In the genomic region with DNA sequence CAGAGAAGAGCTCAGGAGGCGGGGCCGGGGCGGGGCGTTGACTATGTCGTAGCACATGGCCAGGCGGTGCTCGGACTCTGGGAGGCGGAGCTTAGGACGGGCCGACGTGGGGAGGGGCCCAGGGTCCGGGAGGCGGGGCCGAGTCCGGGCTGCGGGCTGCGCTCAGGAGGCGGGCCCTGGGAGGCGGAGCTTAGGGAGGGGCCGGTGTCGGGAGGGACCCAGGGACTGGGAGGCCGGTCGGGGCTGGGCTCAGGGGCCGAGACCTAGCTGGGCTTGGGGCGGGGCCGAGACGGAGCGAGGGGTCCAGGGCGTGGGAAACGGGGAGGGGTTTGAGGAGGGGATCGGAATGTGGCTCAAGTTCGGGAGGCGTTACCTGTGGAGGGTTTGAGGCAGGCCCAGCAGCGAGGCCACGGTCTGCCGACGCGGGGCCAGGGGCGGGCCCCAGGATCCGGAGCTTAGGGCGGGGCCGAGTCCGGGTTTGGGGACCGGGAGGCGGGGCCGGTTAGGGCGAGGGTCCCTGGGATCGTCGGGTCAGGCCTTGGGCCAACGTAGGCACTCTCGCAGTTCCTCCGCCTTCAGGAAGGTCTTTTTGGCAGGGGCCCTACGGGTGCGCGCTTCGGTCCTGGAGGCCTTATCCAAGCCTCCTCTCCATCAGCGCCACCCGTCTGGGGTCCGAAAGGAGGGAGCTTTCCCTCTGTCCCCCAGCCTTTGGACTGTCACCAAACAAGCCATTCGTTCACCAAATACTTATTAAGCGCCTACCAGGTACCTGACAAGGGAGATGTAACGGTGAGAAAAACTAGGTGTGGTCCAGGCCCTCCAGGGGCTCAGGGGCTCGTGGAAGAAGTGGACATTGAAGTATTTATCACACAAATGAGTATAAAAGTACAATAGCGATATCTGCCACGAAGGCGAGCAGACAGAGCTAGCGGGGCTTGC, we compare ENCODE assay signal across 8 cellular contexts. TPM values are rescaled to one million over a fixed set of nuclear protein-coding genes. Genes with fewer than 3 reads are reported as not detected.
DNase-seq lines count a peak whose midpoint lies in the region; ATAC-seq, FAIRE-seq and TF ChIP-seq lines count a peak whose summit lies in the region.
"Not testable (repeated sequence)": the region's sequence is repeated elsewhere in the genome, so short reads cannot be mapped to it uniquely, and the experiment has no call there.

No MANE protein-coding gene starts in this region.

- H3K36me3 Mint-ChIP-seq in WTC11, result not testable (repeated sequence)

- in situ Hi-C loops in GM12878 (cut with MboI), result not testable (repeated sequence)

- not testable (repeated sequence) for H4K20me1 ChIP-seq in GM12878 (ENCODE audit: control insufficient read depth, insufficient read depth)

- H3K27ac Mint-ChIP-seq in WTC11, result peak overlapping the region; percentile 57

- H3K27ac ChIP-seq in GM12878 (ENCODE audit: control insufficient read depth, insufficient read depth), result not testable (repeated sequence)
- H3K27ac ChIP-seq in left ventricle myocardium inferior (replicated peaks), result peak overlapping the region; percentile 90

- peak overlapping the region; percentile 89 for H3K4me3 Mint-ChIP-seq in WTC11

- not testable (repeated sequence) for H3K9me3 Mint-ChIP-seq in WTC11

- DNase-seq in DMS79 treated with DMSO at 0.1 percent for 48 hours (lab: John Stamatoyannopoulos, UW), result peak; percentile 44
- peak; percentile 21 for DNase-seq in NCI-H1694 treated with DMSO at 0.1 percent for 48 hours (lab: John Stamatoyannopoulos, UW)
- DNase-seq in WTC11 (ENCODE audit: low spot score), result peak; percentile 97
- not testable (repeated sequence) for DNase-seq in GM12878 (ENCODE audit: low read depth, low spot score)
- DNase-seq in left ventricle myocardium inferior, result peak; percentile 79
- peak in 49 of 56 donors; percentile 4 to 79 (median 43) for DNase-seq in nucleus accumbens (lab: John Stamatoyannopoulos, UW)
- DNase-seq in stimulated activated naive CD4-positive, alpha-beta T cell (lab: John Stamatoyannopoulos, UW), result peak; percentile 40 to 96 (median 68)

- not testable (repeated sequence) for H3K79me2 ChIP-seq in GM12878 (ENCODE audit: control insufficient read depth, insufficient read depth, low read length)

- CTCF ChIA-PET in WTC11 (lab: Charles Lee), result interaction anchor here (0.6 to 1.6 kb wide), 12 partner anchors 9 to 517 kb away, joined by 3 to 12 read pairs (median 4); a partner anchor contains a TSS
- CTCF ChIA-PET in GM12878 (lab: Yijun Ruan, JAX), result interaction anchor here (0.6 to 0.7 kb wide), 2 partner anchors 60 to 241 kb away, joined by 3 read pairs; no protein-coding TSS in a partner anchor

- SMC1A ChIA-PET in GM12878 (lab: Charles Lee; ENCODE audit: uncharacterized antibody, unreplicated experiment), result interaction anchor here (0.7 to 1.1 kb wide), 3 partner anchors 9 to 250 kb away, joined by 3 to 4 read pairs (median 4); no protein-coding TSS in a partner anchor

- peak overlapping the region; percentile 65 for H2AFZ ChIP-seq in GM12878 (ENCODE audit: control insufficient read depth, low read depth, low read length)

- H3K4me3 ChIP-seq in GM12878 (peak overlapping the region; percentile 34; the same call in 1 of the 2 replicates), left ventricle myocardium inferior (peak overlapping the region; percentile 89)

- 2% methylated on average over 14 of the region's 67 CpGs for WGBS in GM12878 (ENCODE audit: insufficient coverage, insufficient replicate concordance, low lambda C conversion rate, missing lambda C conversion rate)

- H3K4me1 Mint-ChIP-seq in WTC11, result peaks cover 17% of the 10 kb centered on the region

- not testable (repeated sequence) for TF ChIP-seq RAD21 in GM12878 (IDR thresholded peaks at IDR 0.05; ENCODE audit: insufficient read depth, low read depth, low read length)

- not testable (repeated sequence) for TF ChIP-seq POLR2A in GM12878 (IDR thresholded peaks at IDR 0.05; ENCODE audit: low read depth, low read length)

- not testable (repeated sequence) for H3K27me3 ChIP-seq in GM12878 (replicated peaks in 1 of 2; ENCODE audit: control insufficient read depth in 2 of 2, insufficient read depth in 2 of 2, low read length in 1 of 2); left ventricle myocardium inferior (ENCODE audit: low read depth)

- ATAC-seq in HG02840 (IDR thresholded peaks at IDR 0.05; ENCODE audit: low FRiP score, unreplicated experiment), result peak; percentile 88
- ATAC-seq in WTC11, result peak; percentile 61
- not testable (repeated sequence) for ATAC-seq in GM12878

- H3K4me1 ChIP-seq in GM12878 (ENCODE audit: control insufficient read depth, insufficient read depth, low read length), result not testable (repeated sequence)
- H3K4me1 ChIP-seq in left ventricle myocardium inferior, result peaks cover 18% of the 10 kb centered on the region

- H3K27me3 Mint-ChIP-seq in WTC11 (ENCODE audit: low read depth), result not testable (repeated sequence)

- H3K9me3 ChIP-seq in GM12878 (replicated peaks; ENCODE audit: control insufficient read depth, insufficient read depth, low read length); left ventricle myocardium inferior (replicated peaks): not testable (repeated sequence)

- RAD21 ChIA-PET in GM12878 (lab: Charles Lee; ENCODE audit: unreplicated experiment), result interaction anchor here (1.1 kb wide), 1 partner anchor 143 kb away, joined by 3 read pairs; no protein-coding TSS in a partner anchor

- not testable (repeated sequence) for H3K9ac ChIP-seq in GM12878 (ENCODE audit: control insufficient read depth, insufficient read depth, low read length)

- not testable (repeated sequence) for TF ChIP-seq CTCF in WTC11 (IDR thresholded peaks at IDR 0.05); GM12878 (IDR thresholded peaks at IDR 0.05 in 2 of 3, conservative IDR thresholded peaks at IDR 0.05 in 1 of 3; ENCODE audit: control insufficient read depth in 2 of 3, extremely low read depth in 1 of 3, insufficient read depth in 1 of 3, low read depth in 3 of 3, low read length in 3 of 3); left ventricle myocardium inferior (IDR thresholded peaks at IDR 0.05; ENCODE audit: borderline replicate concordance)

- BruUV-seq in GM12878 (replicated peaks; lab: Mats Ljungman, UMichigan), result not testable (repeated sequence)

- H3K36me3 ChIP-seq in GM12878 (ENCODE audit: control insufficient read depth in 2 of 2, insufficient read depth in 2 of 2, low read length in 1 of 2); left ventricle myocardium inferior: not testable (repeated sequence)

- intact Hi-C loops in GM12878 (cut with micrococcal nuclease; ENCODE audit: unreplicated experiment), result loop anchor here (10.0 kb wide), 3 partner anchors 56 to 254 kb away; a partner anchor contains a TSS
- intact Hi-C loops in left ventricle myocardium inferior (cut with micrococcal nuclease), result not testable (repeated sequence)

- POLR2A ChIA-PET in WTC11 (lab: Charles Lee) (interaction anchor here (0.6 to 1.1 kb wide), 2 partner anchors 128 to 334 kb away, joined by 3 read pairs; no protein-coding TSS in a partner anchor), GM12878 (lab: Charles Lee) (interaction anchor here (0.6 to 1.1 kb wide), 3 partner anchors 61 to 109 kb away, joined by 3 read pairs; no protein-coding TSS in a partner anchor)

- FAIRE-seq in GM12878 (lab: Jason Lieb, UNC), result not testable (repeated sequence)

- H3K4me2 ChIP-seq in GM12878 (ENCODE audit: control insufficient read depth, insufficient read depth), result peak overlapping the region; percentile 48

- TF ChIP-seq EP300 in GM12878 (IDR thresholded peaks at IDR 0.05; ENCODE audit: borderline replicate concordance in 1 of 2, control insufficient read depth in 1 of 2, low read depth in 2 of 2, low read length in 2 of 2), result not testable (repeated sequence)

RNA-seq across cellular contexts. Expression of a gene that starts 0.9 kb away (rescaled TPM):
- total RNA-seq in WTC11 (2021), result 15.4 to 19.9 TPM (median 19.6 TPM) in 3 replicates
- 7.9 and 8.5 TPM in 2 replicates for total RNA-seq in GM12878 (2013; cell fraction: nucleolus; rRNA removed)
- 19.0 and 21.0 TPM in 2 replicates for total RNA-seq in GM12878 (2014; rRNA removed)
- 8.6 and 9.5 TPM in 2 replicates for total RNA-seq in GM12878 (2014; rRNA removed; fragmentation: Illumina TruSeq; extraction: Trizol)
- 17.5 and 19.0 TPM in 2 replicates for total RNA-seq in GM12878 (2021)
- 2.8 TPM for polyA plus RNA-seq in GM12878 (2011; ENCODE audit: low read depth)
- 4.9 and 8.6 TPM in 2 replicates for polyA plus RNA-seq in GM12878 (2011; rRNA removed)
- polyA plus RNA-seq in GM12878 (2011; cell fraction: cytosol; rRNA removed), result 10.6 and 16.4 TPM in 2 replicates
- 17.8 and 24.9 TPM in 2 replicates for polyA plus RNA-seq in GM12878 (2011; cell fraction: nucleus; rRNA removed)
- 6.3 and 6.7 TPM in 2 replicates for polyA plus RNA-seq in GM12878 (2012)
- 5.0 and 9.5 TPM in 2 replicates for polyA plus RNA-seq in GM12878 (2014; fragmentation: Illumina TruSeq; extraction: Trizol)
- polyA plus RNA-seq in GM12878 (2014; fragmentation: Nextera tagmentation; extraction: Ambion mirVana), result 1 to 10 TPM; 3.8 to 4.8 TPM
- polyA plus RNA-seq in GM12878 (2014; rRNA removed), result 17.5 and 21.1 TPM in 2 replicates
- 10 to 100 TPM; 26.0 to 28.1 TPM for polyA plus RNA-seq in GM12878 (2016; fragmentation: Nextera tagmentation; extraction: Ambion mirVana)
- polyA minus RNA-seq in GM12878 (2011; rRNA and poly(A)+ RNA removed), result 5.3 and 9.3 TPM in 2 replicates
- polyA minus RNA-seq in GM12878 (2011; cell fraction: cytosol; rRNA and poly(A)+ RNA removed), result 5.1 and 6.4 TPM in 2 replicates
- 5.3 and 11.1 TPM in 2 replicates for polyA minus RNA-seq in GM12878 (2011; cell fraction: nucleus; rRNA and poly(A)+ RNA removed)
- 7.3 TPM for total RNA-seq in left ventricle myocardium inferior

RNA-seq across cellular contexts. Expression of a gene that starts 26.8 kb away (rescaled TPM):
- total RNA-seq in WTC11 (2021) (25.7 to 31.4 TPM (median 26.2 TPM) in 3 replicates), GM12878 (2014; rRNA removed) (30.9 and 32.6 TPM in 2 replicates), GM12878 (2014; rRNA removed; fragmentation: Illumina TruSeq; extraction: Trizol) (14.1 and 16.5 TPM in 2 replicates), GM12878 (2021) (26.2 and 26.9 TPM in 2 replicates), left ventricle myocardium inferior (7.3 TPM)
- total RNA-seq in GM12878 (2013; cell fraction: nucleolus; rRNA removed), result 20.2 and 22.1 TPM in 2 replicates
- polyA plus RNA-seq in GM12878 (2011; ENCODE audit: low read depth), result 6.4 TPM
- polyA plus RNA-seq in GM12878 (2011; rRNA removed) (15.9 and 19.1 TPM in 2 replicates), GM12878 (2014; fragmentation: Illumina TruSeq; extraction: Trizol) (17.9 and 21.4 TPM in 2 replicates), GM12878 (2014; fragmentation: Nextera tagmentation; extraction: Ambion mirVana) (1 to 10 TPM; 1.5 to 5.2 TPM), GM12878 (2014; rRNA removed) (23.4 and 26.9 TPM in 2 replicates), GM12878 (2016; fragmentation: Nextera tagmentation; extraction: Ambion mirVana) (10 to 100 TPM; 41.3 to 43.2 TPM)
- polyA plus RNA-seq in GM12878 (2011; cell fraction: cytosol; rRNA removed), result 24.3 and 29.4 TPM in 2 replicates
- 17.5 and 20.2 TPM in 2 replicates for polyA plus RNA-seq in GM12878 (2011; cell fraction: nucleus; rRNA removed)
- 11.5 and 15.2 TPM in 2 replicates for polyA plus RNA-seq in GM12878 (2012)
- polyA minus RNA-seq in GM12878 (2011; rRNA and poly(A)+ RNA removed), result 28.7 and 32.7 TPM in 2 replicates
- 4.7 and 8.3 TPM in 2 replicates for polyA minus RNA-seq in GM12878 (2011; cell fraction: cytosol; rRNA and poly(A)+ RNA removed)
- polyA minus RNA-seq in GM12878 (2011; cell fraction: nucleus; rRNA and poly(A)+ RNA removed), result 10.4 and 20.3 TPM in 2 replicates

RNA-seq across cellular contexts. Expression of a gene that starts 32.7 kb away (rescaled TPM):
- total RNA-seq in WTC11 (2021), result 1.4 to 1.8 TPM (median 1.8 TPM) in 3 replicates
- total RNA-seq in GM12878 (2013; cell fraction: nucleolus; rRNA removed), result not detected in 2 replicates
- not detected in 2 replicates for total RNA-seq in GM12878 (2014; rRNA removed)
- not detected in 2 replicates for total RNA-seq in GM12878 (2014; rRNA removed; fragmentation: Illumina TruSeq; extraction: Trizol)
- not detected in 2 replicates for total RNA-seq in GM12878 (2021)
- not detected for polyA plus RNA-seq in GM12878 (2011; ENCODE audit: low read depth)
- polyA plus RNA-seq in GM12878 (2011; rRNA removed), result 0.17 TPM in 1 of 2 replicates, not detected in the other
- 0.03 TPM in 1 of 2 replicates, not detected in the other for polyA plus RNA-seq in GM12878 (2011; cell fraction: cytosol; rRNA removed)
- polyA plus RNA-seq in GM12878 (2011; cell fraction: nucleus; rRNA removed), result not detected in 2 replicates
- 0.22 TPM in 1 of 2 replicates, not detected in the other for polyA plus RNA-seq in GM12878 (2012)
- polyA plus RNA-seq in GM12878 (2014; fragmentation: Illumina TruSeq; extraction: Trizol), result not detected in 2 replicates
- polyA plus RNA-seq in GM12878 (2014; fragmentation: Nextera tagmentation; extraction: Ambion mirVana), result not detected
- polyA plus RNA-seq in GM12878 (2014; rRNA removed), result not detected in 2 replicates
- not detected for polyA plus RNA-seq in GM12878 (2016; fragmentation: Nextera tagmentation; extraction: Ambion mirVana)
- polyA minus RNA-seq in GM12878 (2011; rRNA and poly(A)+ RNA removed), result 0.46 TPM in 1 of 2 replicates, not detected in the other
- not detected in 2 replicates for polyA minus RNA-seq in GM12878 (2011; cell fraction: cytosol; rRNA and poly(A)+ RNA removed)
- not detected in 2 replicates for polyA minus RNA-seq in GM12878 (2011; cell fraction: nucleus; rRNA and poly(A)+ RNA removed)
- total RNA-seq in left ventricle myocardium inferior, result 5.9 TPM
